In the genomic region with DNA sequence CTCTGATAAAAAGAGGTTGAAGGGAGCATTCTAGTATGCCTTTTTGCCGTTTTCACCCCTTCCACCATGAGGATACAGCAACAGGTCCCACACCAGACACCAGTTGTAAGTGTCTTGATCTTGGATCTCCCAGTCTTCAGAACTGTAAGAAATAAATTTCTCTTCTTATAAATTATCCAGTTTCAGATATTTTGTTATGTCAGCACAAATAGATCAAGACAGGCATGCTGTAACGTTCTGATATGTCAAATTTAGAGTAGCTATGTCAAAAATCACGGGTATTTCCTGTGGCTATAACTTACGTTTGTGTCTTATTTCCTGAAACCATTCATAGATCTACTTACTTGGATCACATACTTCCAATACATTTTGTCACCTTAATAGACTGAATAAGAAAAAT, we compare ENCODE assay signal across 26 cellular contexts.
"Had no signal": no experiment of that assay in that cellular context is flagged by ENCODE, and none has a peak within 500 bp of the region (broad histone marks: within the 10 kb centered on the region; RNA-seq: fewer than 3 reads in every experiment).

No MANE protein-coding gene starts in this region.

- DNase-seq: colonic mucosa; cortex of kidney; effector CD8-positive, alpha-beta T cell; effector memory CD8-positive, alpha-beta T cell; endodermal cell; erythroblast; esophagus squamous epithelium; foreskin fibroblast; foreskin melanocyte; gastrocnemius medialis; glutamatergic neuron; head of caudate nucleus; heart right ventricle; hippocampal formation; left cardiac atrium; left lung; left ventricle myocardium superior; lower lobe of right lung; mesendoderm; midbrain; naive thymus-derived CD4-positive, alpha-beta T cell had no signal

- H3K27me3 ChIP-seq: colonic mucosa had no signal

- H3K4me1 ChIP-seq: colonic mucosa, gastrocnemius medialis, left lung, lower lobe of right lung had no signal

- FAIRE-seq: endometrium, islet of Langerhans, keratinocyte had no signal

- ATAC-seq: effector memory CD8-positive, alpha-beta T cell; esophagus mucosa; gastrocnemius medialis; left lung; lower lobe of right lung; naive thymus-derived CD4-positive, alpha-beta T cell had no signal

- H3K27ac ChIP-seq: colonic mucosa, epithelial cell of prostate, esophagus squamous epithelium, gastrocnemius medialis, heart right ventricle, left lung, lower lobe of right lung had no signal

- H3K9me3 ChIP-seq: colonic mucosa, esophagus squamous epithelium, gastrocnemius medialis, left lung, lower lobe of right lung had no signal

- H3K36me3 ChIP-seq: colonic mucosa, esophagus squamous epithelium, gastrocnemius medialis, heart right ventricle, left lung, lower lobe of right lung had no signal

- H3K4me3 ChIP-seq: colonic mucosa, esophagus squamous epithelium, gastrocnemius medialis, heart right ventricle, left lung, lower lobe of right lung had no signal
